Comparison of ENCODE assay signal across 12 cellular contexts in genomic region chr16:46573008-46573833, GRCh38. TPM values are rescaled to one million over a fixed set of nuclear protein-coding genes. Genes with fewer than 3 reads are reported as not detected.
DNase-seq lines count a peak whose midpoint lies in the region; ATAC-seq and TF ChIP-seq lines count a peak whose summit lies in the region.
"Had no signal": no experiment of that assay in that cellular context is flagged by ENCODE, and none has a peak within 500 bp of the region (broad histone marks: within the 10 kb centered on the region; RNA-seq: fewer than 3 reads in every experiment).

No MANE protein-coding gene starts in this region.

- POLR2A ChIA-PET in CD8-positive, alpha-beta T cell (lab: Charles Lee), result no interaction called here

- no peak overlapping the region for H3K4me3 ChIP-seq in epithelial cell of esophagus (ENCODE audit: low read length)
- no peak overlapping the region for H3K4me3 ChIP-seq in CD8-positive, alpha-beta T cell (ENCODE audit: low read depth, low read length)
- H3K4me3 ChIP-seq: left lung had no signal

- H3K4me1 Mint-ChIP-seq in activated CD8-positive, alpha-beta memory T cell treated with anti-CD3 and anti-CD28 coated beads, Interleukin-2, amount 10 ng/mL, durations not matched to agents 7 days and 5 days, result peaks cover 11% of the 10 kb centered on the region
- H3K4me1 Mint-ChIP-seq in stimulated activated effector memory CD8-positive, alpha-beta T cell treated with anti-CD3 and anti-CD28 coated beads, Interleukin-12 subunit alpha, Interleukin-12 subunit beta, amount 100 ng/mL, for 72 hours, result no peaks in the 10 kb centered on the region
- H3K4me1 Mint-ChIP-seq in CD8-positive, alpha-beta T cell (ENCODE audit: low read depth), result no peaks in the 10 kb centered on the region
- H3K4me1 Mint-ChIP-seq: B cell had no signal

- no peaks in the 10 kb centered on the region for H3K9me3 Mint-ChIP-seq in activated CD8-positive, alpha-beta memory T cell treated with anti-CD3 and anti-CD28 coated beads, Interleukin-2, amount 10 ng/mL, durations not matched to agents 7 days and 5 days (ENCODE audit: low read depth)
- no peaks in the 10 kb centered on the region for H3K9me3 Mint-ChIP-seq in stimulated activated effector memory CD8-positive, alpha-beta T cell treated with anti-CD3 and anti-CD28 coated beads, Interleukin-12 subunit alpha, Interleukin-12 subunit beta, amount 100 ng/mL, for 72 hours
- no peaks in the 10 kb centered on the region for H3K9me3 Mint-ChIP-seq in CD8-positive, alpha-beta T cell

- CTCF ChIA-PET in activated CD8-positive, alpha-beta memory T cell treated with anti-CD3 and anti-CD28 coated beads, Interleukin-2, amount 10 ng/mL, durations not matched to agents 7 days and 5 days (lab: Charles Lee), result no interaction called here
- CTCF ChIA-PET in CD8-positive, alpha-beta T cell (lab: Charles Lee), result no interaction called here

- no peak overlapping the region for H3K27ac ChIP-seq in CD8-positive, alpha-beta T cell (ENCODE audit: low read depth, low read length)
- H3K27ac ChIP-seq: left lung had no signal

- H3K27me3 ChIP-seq in CD8-positive, alpha-beta T cell (ENCODE audit: insufficient read depth, low read length), result no peaks in the 10 kb centered on the region

- peaks cover 5% of the 10 kb centered on the region for H3K36me3 Mint-ChIP-seq in activated CD8-positive, alpha-beta memory T cell treated with anti-CD3 and anti-CD28 coated beads, Interleukin-2, amount 10 ng/mL, durations not matched to agents 7 days and 5 days
- no peaks in the 10 kb centered on the region for H3K36me3 Mint-ChIP-seq in stimulated activated effector memory CD8-positive, alpha-beta T cell treated with anti-CD3 and anti-CD28 coated beads, Interleukin-12 subunit alpha, Interleukin-12 subunit beta, amount 100 ng/mL, for 72 hours
- no peaks in the 10 kb centered on the region for H3K36me3 Mint-ChIP-seq in CD8-positive, alpha-beta T cell

- H3K9me3 ChIP-seq in CD8-positive, alpha-beta T cell (ENCODE audit: low read length), result no peaks in the 10 kb centered on the region
- H3K9me3 ChIP-seq: left lung had no signal

- no peak overlapping the region for H3K27ac Mint-ChIP-seq in activated CD8-positive, alpha-beta memory T cell treated with anti-CD3 and anti-CD28 coated beads, Interleukin-2, amount 10 ng/mL, durations not matched to agents 7 days and 5 days
- no peak overlapping the region for H3K27ac Mint-ChIP-seq in stimulated activated effector memory CD8-positive, alpha-beta T cell treated with anti-CD3 and anti-CD28 coated beads, Interleukin-12 subunit alpha, Interleukin-12 subunit beta, amount 100 ng/mL, for 72 hours
- H3K27ac Mint-ChIP-seq in CD8-positive, alpha-beta T cell, result no peak overlapping the region
- H3K27ac Mint-ChIP-seq: B cell had no signal

- peak; percentile 53 for ATAC-seq in activated CD8-positive, alpha-beta memory T cell treated with anti-CD3 and anti-CD28 coated beads, Interleukin-2, amount 10 ng/mL, durations not matched to agents 7 days and 5 days
- ATAC-seq in stimulated activated effector memory CD8-positive, alpha-beta T cell treated with anti-CD3 and anti-CD28 coated beads, Interleukin-12 subunit alpha, Interleukin-12 subunit beta, amount 100 ng/mL, for 72 hours, result peak; percentile 51
- ATAC-seq in CD8-positive, alpha-beta T cell, result no peak
- ATAC-seq: left lung, Panc1 had no signal

- H3K27me3 Mint-ChIP-seq in activated CD8-positive, alpha-beta memory T cell treated with anti-CD3 and anti-CD28 coated beads, Interleukin-2, amount 10 ng/mL, durations not matched to agents 7 days and 5 days, result no peaks in the 10 kb centered on the region
- H3K27me3 Mint-ChIP-seq in CD8-positive, alpha-beta T cell (ENCODE audit: low read depth), result peaks cover 5% of the 10 kb centered on the region
- H3K27me3 Mint-ChIP-seq: B cell had no signal

- no peaks in the 10 kb centered on the region for H3K4me1 ChIP-seq in CD8-positive, alpha-beta T cell (ENCODE audit: insufficient read depth, low read length)
- H3K4me1 ChIP-seq: left lung had no signal

- no peak for TF ChIP-seq CTCF in epithelial cell of esophagus (IDR thresholded peaks at IDR 0.05; ENCODE audit: insufficient read depth, low read depth, low read length, missing control alignments)
- TF ChIP-seq CTCF in CD8-positive, alpha-beta T cell (IDR thresholded peaks at IDR 0.05), result no peak

- intact Hi-C loops in CD8-positive, alpha-beta T cell (cut with DNase I, micrococcal nuclease), result no loop called here

- no peak overlapping the region for H3K4me3 Mint-ChIP-seq in activated CD8-positive, alpha-beta memory T cell treated with anti-CD3 and anti-CD28 coated beads, Interleukin-2, amount 10 ng/mL, durations not matched to agents 7 days and 5 days
- H3K4me3 Mint-ChIP-seq in stimulated activated effector memory CD8-positive, alpha-beta T cell treated with anti-CD3 and anti-CD28 coated beads, Interleukin-12 subunit alpha, Interleukin-12 subunit beta, amount 100 ng/mL, for 72 hours, result peak overlapping the region; percentile 19
- no peak overlapping the region for H3K4me3 Mint-ChIP-seq in CD8-positive, alpha-beta T cell
- H3K4me3 Mint-ChIP-seq: B cell had no signal

- H3K36me3 ChIP-seq in CD8-positive, alpha-beta T cell (ENCODE audit: insufficient read depth, low read length), result no peaks in the 10 kb centered on the region
- H3K36me3 ChIP-seq: left lung had no signal

- DNase-seq in activated CD8-positive, alpha-beta memory T cell treated with anti-CD3 and anti-CD28 coated beads, Interleukin-2, amount 10 ng/mL, durations not matched to agents 7 days and 5 days, result peak; percentile 44
- DNase-seq in activated CD8-positive, alpha-beta memory T cell treated with anti-CD3 and anti-CD28 coated beads, Interleukin-2, amount 50 U/mL, for 4 hours, result no peak
- DNase-seq in RKO (ENCODE audit: low spot score) (peak; percentile 30), epithelial cell of esophagus (ENCODE audit: low read depth) (peak; percentile 51), SHP77 (lab: John Stamatoyannopoulos, UW) (no peak), SIG-M5 (lab: John Stamatoyannopoulos, UW) (no peak)
- DNase-seq in stimulated activated effector memory CD8-positive, alpha-beta T cell treated with anti-CD3 and anti-CD28 coated beads, Interleukin-12 subunit alpha, Interleukin-12 subunit beta, amount 100 ng/mL, for 72 hours (ENCODE audit: low spot score in 2 of 2), result no peak
- no peak for DNase-seq in CD8-positive, alpha-beta T cell
- DNase-seq: stimulated activated CD4-positive, alpha-beta T cell treated with anti-CD3 and anti-CD28 coated beads, Interleukin-12 subunit alpha, Interleukin-12 subunit beta, amount 100 ng/mL, for 4 hours had no signal

RNA-seq across cellular contexts. Expression of gene SHCBP1, which starts 48.0 kb away (rescaled TPM):
- total RNA-seq in activated CD8-positive, alpha-beta memory T cell treated with anti-CD3 and anti-CD28 coated beads, Interleukin-2, amount 10 ng/mL, durations not matched to agents 7 days and 5 days, result 10 to 100 TPM; 53.1 to 60.6 TPM
- total RNA-seq in CD8-positive, alpha-beta T cell, result 1 to 10 TPM in 1 of 2 experiments, under 1 TPM in 1; 0.52 to 1.3 TPM

Comparison
In these comparisons a context has a peak if more than half of its experiments do, and no peak if none do; other contexts are left out.
1. DNase-seq: peak in activated CD8-positive, alpha-beta memory T cell treated with anti-CD3 and anti-CD28 coated beads, Interleukin-2, amount 10 ng/mL, durations not matched to agents 7 days and 5 days (single experiment), RKO (single experiment) and epithelial cell of esophagus (single experiment); none in activated CD8-positive, alpha-beta memory T cell treated with anti-CD3 and anti-CD28 coated beads, Interleukin-2, amount 50 U/mL, for 4 hours (single experiment), stimulated activated effector memory CD8-positive, alpha-beta T cell treated with anti-CD3 and anti-CD28 coated beads, Interleukin-12 subunit alpha, Interleukin-12 subunit beta, amount 100 ng/mL, for 72 hours (0 of 2), CD8-positive, alpha-beta T cell (0 of 7), SHP77 (0 of 2) and SIG-M5 (single experiment).
2. RNA of gene SHCBP1, which starts 48.0 kb away (total RNA-seq): 53.1 to 60.6 TPM in activated CD8-positive, alpha-beta memory T cell treated with anti-CD3 and anti-CD28 coated beads, Interleukin-2, amount 10 ng/mL, durations not matched to agents 7 days and 5 days; 0.52 to 1.3 TPM in CD8-positive, alpha-beta T cell; every median in the first group is over 10 times any median in the second.